ENCODE assay signal across 16 cellular contexts in the genomic region with DNA sequence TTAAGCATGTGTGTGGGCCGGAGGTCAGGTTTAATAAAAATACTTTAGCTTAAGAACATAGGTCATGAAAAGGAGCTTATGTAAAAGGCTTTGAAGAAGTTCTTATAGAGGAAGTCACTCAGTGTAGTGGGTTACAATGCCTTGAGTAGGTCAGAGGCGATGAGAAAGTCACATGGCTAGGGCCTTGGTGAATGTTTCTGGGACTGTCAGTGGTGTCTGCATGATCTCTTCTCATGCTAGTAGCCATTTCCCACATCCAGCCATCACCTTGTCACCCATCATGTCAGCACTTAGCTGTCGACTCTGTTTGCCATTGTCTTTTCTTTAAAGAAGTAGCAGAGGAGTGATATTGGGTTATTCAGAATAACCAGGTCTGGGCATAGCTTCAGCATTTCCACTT.
DNase-seq lines count a peak whose midpoint lies in the region; ATAC-seq, FAIRE-seq and TF ChIP-seq lines count a peak whose summit lies in the region.
"Had no signal": no experiment of that assay in that cellular context is flagged by ENCODE, and none has a peak within 500 bp of the region (broad histone marks: within the 10 kb centered on the region; RNA-seq: fewer than 3 reads in every experiment).

No MANE protein-coding gene starts in this region.

- TF ChIP-seq RAD21 in SK-N-SH (IDR thresholded peaks at IDR 0.05; ENCODE audit: low read length) = no peak

- POLR2A ChIA-PET in SK-N-SH (lab: Yijun Ruan, JAX) = no interaction called here

- 78% methylated on average over 3 of the region's 3 CpGs for WGBS in SK-N-SH (ENCODE audit: low lambda C conversion rate)

- H4K20me1 ChIP-seq in SK-N-SH (ENCODE audit: insufficient read depth) = no peaks in the 10 kb centered on the region
- H4K20me1 ChIP-seq: BLaER1 had no signal

- no peak overlapping the region for H3K9ac ChIP-seq in SK-N-SH
- H3K9ac ChIP-seq: BLaER1 had no signal

- no peaks in the 10 kb centered on the region for H3K9me2 ChIP-seq in SK-N-SH

- FAIRE-seq in GM12891 (lab: Jason Lieb, UNC) = peak; percentile 51
- FAIRE-seq: H1, HepG2 had no signal

- intact Hi-C loops in left cardiac atrium (cut with DNase I) (no loop called here), upper lobe of right lung (cut with DNase I) (no loop called here)

- H3K27me3 ChIP-seq in SK-N-SH (ENCODE audit: insufficient read depth) (no peaks in the 10 kb centered on the region), upper lobe of right lung (no peaks in the 10 kb centered on the region)
- H3K27me3 ChIP-seq: BLaER1 had no signal

- no peak overlapping the region for H2AFZ ChIP-seq in SK-N-SH (ENCODE audit: low read depth)

- ATAC-seq in SK-N-SH treated with all-trans-retinoic acid at 6 μM for 48 hours (no peak), left cardiac atrium (peak; percentile 87 to 92), upper lobe of right lung (peak; percentile 76), GM18858 (IDR thresholded peaks at IDR 0.05; ENCODE audit: unreplicated experiment) (no peak)
- ATAC-seq: HepG2 had no signal

- H3K4me2 ChIP-seq in SK-N-SH = peak overlapping the region; percentile 35; the same call in 1 of the 2 replicates
- H3K4me2 ChIP-seq: BLaER1 had no signal

- H3K79me2 ChIP-seq in SK-N-SH (ENCODE audit: insufficient read depth) = peaks cover 17% of the 10 kb centered on the region

- H3K27ac ChIP-seq in SK-N-SH (ENCODE audit: low read depth in 2 of 2, low read length in 1 of 2) = peak overlapping the region in 1 of 2 experiments; percentile 62; a peak in 1 of 4 replicates
- H3K27ac ChIP-seq in upper lobe of right lung = no peak overlapping the region
- H3K27ac ChIP-seq: BLaER1 had no signal

- H3K4me1 ChIP-seq in SK-N-SH (ENCODE audit: control insufficient read depth in 1 of 2, insufficient read depth in 2 of 2, low read depth in 1 of 2, low read length in 1 of 2) (peaks cover 0 to 22% of the 10 kb centered on the region in 2 experiments; a peak in 2 of 4 replicates), upper lobe of right lung (no peaks in the 10 kb centered on the region)
- H3K4me1 ChIP-seq: BLaER1 had no signal

- DNase-seq in SK-N-SH (no peak), GM12891 (ENCODE audit: insufficient read length, low spot score) (no peak), left cardiac atrium (peak; percentile 22), upper lobe of right lung (no peak), hippocampal formation (lab: John Stamatoyannopoulos, UW) (no peak)
- DNase-seq: 8988T; CD4-positive, alpha-beta memory T cell; DMS153; DMS79; GDM1; H9 had no signal

- CTCF ChIA-PET in SK-N-SH (lab: Yijun Ruan, JAX) = interaction anchor here (1.1 kb wide), 1 partner anchor 27 kb away, joined by 4 read pairs; no protein-coding TSS in a partner anchor

- TF ChIP-seq CTCF in SK-N-SH (IDR thresholded peaks at IDR 0.05) = no peak
- TF ChIP-seq CTCF in upper lobe of right lung (IDR thresholded peaks at IDR 0.05) = no peak

- H3K9me3 ChIP-seq in SK-N-SH (no peaks in the 10 kb centered on the region; the same call in 1 of the 2 replicates), upper lobe of right lung (no peaks in the 10 kb centered on the region)

- TF ChIP-seq EP300 in SK-N-SH (IDR thresholded peaks at IDR 0.05; ENCODE audit: borderline replicate concordance in 1 of 2, low read depth in 1 of 2, low read length in 1 of 2) = no peak

- H3F3A ChIP-seq in SK-N-SH (replicated peaks; ENCODE audit: insufficient read depth) = peaks cover 30% of the 10 kb centered on the region

- no peak for TF ChIP-seq POLR2A in GM12891 (IDR thresholded peaks at IDR 0.05; ENCODE audit: low read depth, low read length)

- H3K36me3 ChIP-seq in SK-N-SH (replicated peaks in 1 of 2; ENCODE audit: control insufficient read depth in 1 of 2, insufficient read depth in 2 of 2, low read length in 1 of 2) (peaks cover 0 to 34% of the 10 kb centered on the region in 2 experiments), upper lobe of right lung (no peaks in the 10 kb centered on the region)

- H3K4me3 ChIP-seq in SK-N-SH (ENCODE audit: low read depth in 2 of 2, low read length in 1 of 2) (no peak overlapping the region), upper lobe of right lung (no peak overlapping the region)
- H3K4me3 ChIP-seq: BLaER1 had no signal

TF ChIP-seq in SK-N-SH, 30 proteins besides CTCF, POLR2A, EP300 and RAD21 (continues in another document):
- TF ChIP-seq RCOR1 (IDR thresholded peaks at IDR 0.05; ENCODE audit: low read length) (no peak), RFX5 (IDR thresholded peaks at IDR 0.05; ENCODE audit: low read length) (no peak), POLR2AphosphoS5 (IDR thresholded peaks at IDR 0.05; ENCODE audit: low read depth, low read length) (no peak), RXRA (IDR thresholded peaks at IDR 0.05; ENCODE audit: borderline replicate concordance, low read depth) (no peak), ELF1 (IDR thresholded peaks at IDR 0.05) (no peak), GATA2 (CRISPR knock-in tag; IDR thresholded peaks at IDR 0.05) (no peak), CHD2 (IDR thresholded peaks at IDR 0.05; ENCODE audit: low read length, partially characterized antibody) (no peak), EZH2phosphoT487 (IDR thresholded peaks at IDR 0.05; ENCODE audit: borderline replicate concordance, low read depth) (no peak), MEF2A (IDR thresholded peaks at IDR 0.05; ENCODE audit: borderline replicate concordance, low read depth) (no peak)
- TF ChIP-seq, protein P1, sequence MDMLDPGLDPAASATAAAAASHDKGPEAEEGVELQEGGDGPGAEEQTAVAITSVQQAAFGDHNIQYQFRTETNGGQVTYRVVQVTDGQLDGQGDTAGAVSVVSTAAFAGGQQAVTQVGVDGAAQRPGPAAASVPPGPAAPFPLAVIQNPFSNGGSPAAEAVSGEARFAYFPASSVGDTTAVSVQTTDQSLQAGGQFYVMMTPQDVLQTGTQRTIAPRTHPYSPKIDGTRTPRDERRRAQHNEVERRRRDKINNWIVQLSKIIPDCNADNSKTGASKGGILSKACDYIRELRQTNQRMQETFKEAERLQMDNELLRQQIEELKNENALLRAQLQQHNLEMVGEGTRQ (IDR thresholded peaks at IDR 0.05; ENCODE audit: borderline replicate concordance, low read depth, low read length) = no peak

TF ChIP-seq in SK-N-SH treated with all-trans-retinoic acid at 6 μM for 48 hours, 23 proteins besides CTCF, POLR2A, EP300 and RAD21:
- TF ChIP-seq ZFP3 (CRISPR knock-in tag; IDR thresholded peaks at IDR 0.05) = no peak
- no peak for TF ChIP-seq SNAI2 (CRISPR knock-in tag; IDR thresholded peaks at IDR 0.05)
- no peak for TF ChIP-seq PPARA (CRISPR knock-in tag; IDR thresholded peaks at IDR 0.05; ENCODE audit: borderline replicate concordance)
- no peak for TF ChIP-seq RARB (CRISPR knock-in tag; IDR thresholded peaks at IDR 0.05)
- TF ChIP-seq, protein P2, sequence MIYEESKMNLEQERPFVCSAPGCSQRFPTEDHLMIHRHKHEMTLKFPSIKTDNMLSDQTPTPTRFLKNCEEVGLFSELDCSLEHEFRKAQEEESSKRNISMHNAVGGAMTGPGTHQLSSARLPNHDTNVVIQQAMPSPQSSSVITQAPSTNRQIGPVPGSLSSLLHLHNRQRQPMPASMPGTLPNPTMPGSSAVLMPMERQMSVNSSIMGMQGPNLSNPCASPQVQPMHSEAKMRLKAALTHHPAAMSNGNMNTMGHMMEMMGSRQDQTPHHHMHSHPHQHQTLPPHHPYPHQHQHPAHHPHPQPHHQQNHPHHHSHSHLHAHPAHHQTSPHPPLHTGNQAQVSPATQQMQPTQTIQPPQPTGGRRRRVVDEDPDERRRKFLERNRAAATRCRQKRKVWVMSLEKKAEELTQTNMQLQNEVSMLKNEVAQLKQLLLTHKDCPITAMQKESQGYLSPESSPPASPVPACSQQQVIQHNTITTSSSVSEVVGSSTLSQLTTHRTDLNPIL (CRISPR knock-in tag; IDR thresholded peaks at IDR 0.05; ENCODE audit: low read depth) = no peak
- no peak for TF ChIP-seq TCF4 (CRISPR knock-in tag; IDR thresholded peaks at IDR 0.05; ENCODE audit: borderline replicate concordance)
- TF ChIP-seq ZNF70 (CRISPR knock-in tag; IDR thresholded peaks at IDR 0.05) = no peak

TF ChIP-seq in GM12891, 5 proteins besides CTCF, POLR2A, EP300 and RAD21:
- TF ChIP-seq POLR2AphosphoS5 (IDR thresholded peaks at IDR 0.05; ENCODE audit: low read depth, low read length) = no peak
- TF ChIP-seq TAF1 (IDR thresholded peaks at IDR 0.05; ENCODE audit: low read depth, low read length) = no peak
- no peak for TF ChIP-seq POU2F2 (IDR thresholded peaks at IDR 0.05; ENCODE audit: low read depth, low read length)
- TF ChIP-seq SPI1 (IDR thresholded peaks at IDR 0.05; ENCODE audit: low read depth, low read length) = 0 out of 2 replicates have a peak, but pooled peaks have one; percentile 8
- no peak for TF ChIP-seq PAX5 (IDR thresholded peaks at IDR 0.05; ENCODE audit: insufficient read depth, low read length, severe bottlenecking)

Comparison
In these comparisons a context has a peak if more than half of its experiments do, and no peak if none do; other contexts are left out.
1. ATAC-seq: peak in left cardiac atrium (2 of 2) and upper lobe of right lung (single experiment); none in SK-N-SH treated with all-trans-retinoic acid at 6 μM for 48 hours (single experiment) and GM18858 (single experiment).